In the genomic region with DNA sequence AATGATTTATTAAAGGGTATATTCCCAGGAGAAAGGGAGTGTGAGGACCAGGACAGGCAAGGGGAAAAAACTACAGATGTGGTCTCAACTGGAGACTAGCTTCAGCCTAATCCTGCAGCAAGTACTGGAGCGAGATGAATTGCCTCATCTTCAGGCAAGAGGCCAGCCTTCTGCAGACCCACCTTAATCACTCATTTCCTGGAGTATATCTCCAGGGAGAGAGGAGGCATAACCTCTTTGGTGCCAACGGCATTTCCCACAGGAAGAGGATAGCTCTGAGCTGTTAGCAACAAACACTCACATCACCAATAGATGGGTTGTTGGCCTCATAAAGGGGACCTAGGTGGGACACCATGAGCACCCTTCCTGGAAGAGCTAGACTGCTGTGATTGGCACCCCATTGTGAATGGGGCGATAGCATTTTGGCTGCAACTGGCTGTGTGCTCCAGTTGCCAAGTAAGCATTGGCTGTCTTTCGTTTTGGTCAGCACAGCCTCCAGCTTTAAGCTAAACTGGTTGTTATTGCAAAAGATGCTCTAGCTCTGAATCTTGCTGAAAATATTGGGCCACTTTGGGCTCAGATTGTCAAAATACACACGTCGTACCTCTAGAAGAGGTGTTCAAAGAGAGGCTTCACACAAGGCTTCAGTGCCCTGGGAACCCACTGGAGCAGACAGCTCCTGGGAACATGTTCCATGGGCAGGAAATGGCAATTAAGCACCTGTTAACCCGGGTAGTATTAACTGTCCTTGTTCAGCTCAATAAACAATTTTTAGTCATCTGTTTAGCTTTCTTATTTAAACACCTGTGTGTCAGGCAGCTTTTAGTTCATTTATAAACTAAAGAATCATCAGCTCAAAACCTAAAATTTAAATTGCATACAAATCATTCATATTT, we compare ENCODE assay signal across 15 cellular contexts.
DNase-seq lines count a peak whose midpoint lies in the region; ATAC-seq, FAIRE-seq and TF ChIP-seq lines count a peak whose summit lies in the region.
"Had no signal": no experiment of that assay in that cellular context is flagged by ENCODE, and none has a peak within 500 bp of the region (broad histone marks: within the 10 kb centered on the region; RNA-seq: fewer than 3 reads in every experiment).

No MANE protein-coding gene starts in this region.

- no peak overlapping the region for H2BK5ac ChIP-seq in H1 (ENCODE audit: low read depth, low read length)

- no peaks in the 10 kb centered on the region for H3K27me3 ChIP-seq in H1 (replicated peaks in 1 of 4; ENCODE audit: control insufficient read depth in 3 of 4, extremely low read depth in 1 of 4, insufficient read depth in 3 of 4, low read length in 3 of 4)
- H3K27me3 ChIP-seq: spleen had no signal

- H4K91ac ChIP-seq in H1 (replicated peaks; ENCODE audit: insufficient read length, low read length), result no peak overlapping the region

- H3K4me3 ChIP-seq in H1 (ENCODE audit: extremely low read depth in 1 of 4, insufficient read depth in 2 of 4, low read depth in 3 of 4, low read length in 4 of 4), result no peak overlapping the region
- H3K4me3 ChIP-seq: coronary artery, spleen had no signal

- H3K9me3 ChIP-seq in H1 (ENCODE audit: insufficient read depth in 2 of 2, low read depth in 1 of 2, low read length in 1 of 2), result no peaks in the 10 kb centered on the region

- TF ChIP-seq POLR2A in H1 (IDR thresholded peaks at IDR 0.05; ENCODE audit: control extremely low read depth in 1 of 2, low read depth in 2 of 2, low read length in 2 of 2), result no peak

- no peaks in the 10 kb centered on the region for H3K36me3 ChIP-seq in H1 (ENCODE audit: control insufficient read depth in 2 of 4, insufficient read depth in 4 of 4, low read length in 3 of 4)
- H3K36me3 ChIP-seq: spleen had no signal

- H4K8ac ChIP-seq in H1 (ENCODE audit: extremely low read depth, insufficient read depth, low read length), result peak overlapping the region; percentile 35; the same call in 1 of the 2 replicates

- H3K27ac ChIP-seq in H1 (ENCODE audit: low read depth, low read length), result no peak overlapping the region
- H3K27ac ChIP-seq: coronary artery, KMS-11, spleen had no signal

- no peak overlapping the region for H4K5ac ChIP-seq in H1 (ENCODE audit: insufficient read length, low read depth, low read length)

- H3K18ac ChIP-seq in H1 (ENCODE audit: extremely low read depth, low read length), result no peak overlapping the region

- TF ChIP-seq CTCF in H1 (IDR thresholded peaks at IDR 0.05; ENCODE audit: control extremely low read depth in 1 of 3, insufficient read depth in 1 of 3, low read depth in 1 of 3, low read length in 3 of 3), result no peak

- no peak overlapping the region for H3K23ac ChIP-seq in H1 (ENCODE audit: insufficient read length)

- H3K9ac ChIP-seq in H1 (replicated peaks in 1 of 4; ENCODE audit: extremely low read depth in 1 of 4, low read depth in 3 of 4, low read length in 3 of 4), result no peak overlapping the region
- H3K9ac ChIP-seq: KMS-11 had no signal

- TF ChIP-seq EP300 in H1 (IDR thresholded peaks at IDR 0.05; ENCODE audit: borderline replicate concordance in 1 of 2, low read depth in 2 of 2, low read length in 2 of 2), result no peak

- H3K14ac ChIP-seq in H1 (ENCODE audit: insufficient read length), result no peak overlapping the region

- no peaks in the 10 kb centered on the region for H3K79me1 ChIP-seq in H1 (ENCODE audit: low read depth, low read length)

- TF ChIP-seq RAD21 in H1 (IDR thresholded peaks at IDR 0.05 in 1 of 2, conservative IDR thresholded peaks at IDR 0.05 in 1 of 2; ENCODE audit: low read depth in 2 of 2, low read length in 2 of 2), result no peak

- no peak overlapping the region for H2BK12ac ChIP-seq in H1 (ENCODE audit: low read depth, low read length)

- ATAC-seq in left cardiac atrium, result peak; percentile 27 to 94
- ATAC-seq in GM18907 (IDR thresholded peaks at IDR 0.05; ENCODE audit: unreplicated experiment), result no peak
- ATAC-seq: activated T-cell treated with anti-CD3 and anti-CD28 coated beads, Interleukin-2, amount 50 U/mL, for 72 hours had no signal

- intact Hi-C loops in left cardiac atrium (cut with DNase I) (no loop called here), cardiac septum (cut with DNase I) (no loop called here)

- CTCF ChIA-PET in H1 (lab: Charles Lee; ENCODE audit: partially characterized antibody), result interaction anchor here (0.9 to 1.1 kb wide), 3 partner anchors 37 to 107 kb away, joined by 3 to 4 read pairs (median 3); no protein-coding TSS in a partner anchor

- no peak overlapping the region for H3K4me2 ChIP-seq in H1 (ENCODE audit: insufficient read depth in 1 of 2, low read depth in 2 of 2, low read length in 2 of 2)
- H3K4me2 ChIP-seq: KMS-11 had no signal

- DNase-seq in left cardiac atrium (peak; percentile 61), cardiac septum (ENCODE audit: low spot score) (no peak), NCI-H2196 (lab: John Stamatoyannopoulos, UW; ENCODE audit: unreplicated experiment) (peak; percentile 35), H1 (ENCODE audit: low read depth in 1 of 2, low spot score in 2 of 2) (no peak), occipital lobe (lab: John Stamatoyannopoulos, UW) (no peak), amniotic stem cell (lab: John Stamatoyannopoulos, UW) (no peak)
- no peak for DNase-seq in activated T-cell treated with anti-CD3 and anti-CD28 coated beads, Interleukin-2, amount 50 U/mL, for 1 hour
- DNase-seq: activated CD4-positive, alpha-beta T cell treated with anti-CD3 and anti-CD28 coated beads for 48 hours; activated T-cell treated with anti-CD3 and anti-CD28 coated beads, Interleukin-2, amount 50 U/mL, for 72 hours; H7; spleen; substantia nigra had no signal

- FAIRE-seq in H1 (lab: Jason Lieb, UNC), result no peak

- POLR2A ChIA-PET in H1 (lab: Charles Lee; ENCODE audit: partially characterized antibody), result no interaction called here

- H2AFZ ChIP-seq in H1 (ENCODE audit: low read length), result no peak overlapping the region

- no peak overlapping the region for H3K4ac ChIP-seq in H1 (replicated peaks; ENCODE audit: insufficient read length, low read depth, low read length)

- H2BK20ac ChIP-seq in H1 (ENCODE audit: low read length), result no peak overlapping the region

- 84% methylated on average over 7 of the region's 7 CpGs; no CpG with 5 or more reads in 1 of the 2 experiments for WGBS in H1 (ENCODE audit: extremely low coverage in 1 of 2, insufficient coverage in 1 of 2, insufficient read length in 1 of 2, insufficient replicate concordance in 2 of 2, low coverage in 1 of 2, low lambda C conversion rate in 2 of 2, missing lambda C conversion rate in 1 of 2), 2 experiments

- H2BK120ac ChIP-seq in H1 (replicated peaks; ENCODE audit: low read depth, low read length), result no peak overlapping the region

- no peaks in the 10 kb centered on the region for H3K4me1 ChIP-seq in H1 (replicated peaks in 1 of 4; ENCODE audit: control insufficient read depth in 3 of 4, insufficient read depth in 4 of 4, low read length in 3 of 4)

- no peaks in the 10 kb centered on the region for H4K20me1 ChIP-seq in H1 (replicated peaks in 1 of 2; ENCODE audit: control insufficient read depth in 1 of 2, insufficient read depth in 2 of 2, low read length in 2 of 2)

- no peak overlapping the region for H2BK15ac ChIP-seq in H1 (ENCODE audit: low read length)

- no peak overlapping the region for H2AK5ac ChIP-seq in H1 (ENCODE audit: low read depth, low read length)

- H3K79me2 ChIP-seq in H1 (ENCODE audit: control insufficient read depth in 1 of 2, insufficient read depth in 2 of 2, low read length in 2 of 2), result no peaks in the 10 kb centered on the region

- H3K23me2 ChIP-seq in H1 (ENCODE audit: low read depth, low read length), result no peaks in the 10 kb centered on the region

- H3K56ac ChIP-seq in H1 (replicated peaks; ENCODE audit: insufficient read length, low read depth, low read length), result no peak overlapping the region

TF ChIP-seq in H1, 55 proteins besides CTCF, POLR2A, EP300 and RAD21:
- no peak for TF ChIP-seq MAFK (IDR thresholded peaks at IDR 0.05; ENCODE audit: low read depth, low read length)
- TF ChIP-seq SP2 (IDR thresholded peaks at IDR 0.05; ENCODE audit: low read length), result no peak
- TF ChIP-seq TEAD4 (IDR thresholded peaks at IDR 0.05; ENCODE audit: low read depth, low read length), result no peak
- TF ChIP-seq CBX5 (IDR thresholded peaks at IDR 0.05; ENCODE audit: low read depth, low read length), result no peak
- TF ChIP-seq GABPA (IDR thresholded peaks at IDR 0.05; ENCODE audit: borderline replicate concordance, insufficient read depth, low read length), result no peak
- no peak for TF ChIP-seq SIX5 (IDR thresholded peaks at IDR 0.05; ENCODE audit: low read depth, low read length)
- no peak for TF ChIP-seq CHD2 (IDR thresholded peaks at IDR 0.05; ENCODE audit: low read length)
- no peak for TF ChIP-seq BRCA1 (IDR thresholded peaks at IDR 0.05; ENCODE audit: low read depth, low read length)
- no peak for TF ChIP-seq JUND (IDR thresholded peaks at IDR 0.05; ENCODE audit: low read length)
- TF ChIP-seq, protein P1, sequence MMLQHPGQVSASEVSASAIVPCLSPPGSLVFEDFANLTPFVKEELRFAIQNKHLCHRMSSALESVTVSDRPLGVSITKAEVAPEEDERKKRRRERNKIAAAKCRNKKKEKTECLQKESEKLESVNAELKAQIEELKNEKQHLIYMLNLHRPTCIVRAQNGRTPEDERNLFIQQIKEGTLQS (IDR thresholded peaks at IDR 0.05; ENCODE audit: insufficient read depth, low read depth, low read length), result no peak
- no peak for TF ChIP-seq SIRT6 (IDR thresholded peaks at IDR 0.05; ENCODE audit: low read length)
- TF ChIP-seq, protein P2, sequence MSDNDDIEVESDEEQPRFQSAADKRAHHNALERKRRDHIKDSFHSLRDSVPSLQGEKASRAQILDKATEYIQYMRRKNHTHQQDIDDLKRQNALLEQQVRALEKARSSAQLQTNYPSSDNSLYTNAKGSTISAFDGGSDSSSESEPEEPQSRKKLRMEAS (IDR thresholded peaks at IDR 0.05), result no peak
- no peak for TF ChIP-seq KDM5A (IDR thresholded peaks at IDR 0.05; ENCODE audit: low read length)
- no peak for TF ChIP-seq ASH2L (IDR thresholded peaks at IDR 0.05; ENCODE audit: low read length)
- no peak for TF ChIP-seq SP4 (IDR thresholded peaks at IDR 0.05; ENCODE audit: low read length)
- no peak for TF ChIP-seq CHD1 (IDR thresholded peaks at IDR 0.05; ENCODE audit: low read depth, low read length)
- no peak for TF ChIP-seq PHF8 (conservative IDR thresholded peaks at IDR 0.05; ENCODE audit: low read depth, low read length)
- no peak for TF ChIP-seq KDM4A (IDR thresholded peaks at IDR 0.05; ENCODE audit: low read depth, low read length, severe bottlenecking)
- TF ChIP-seq GTF2F1 (IDR thresholded peaks at IDR 0.05; ENCODE audit: borderline replicate concordance, low read depth, low read length), result no peak
- TF ChIP-seq, protein P3, sequence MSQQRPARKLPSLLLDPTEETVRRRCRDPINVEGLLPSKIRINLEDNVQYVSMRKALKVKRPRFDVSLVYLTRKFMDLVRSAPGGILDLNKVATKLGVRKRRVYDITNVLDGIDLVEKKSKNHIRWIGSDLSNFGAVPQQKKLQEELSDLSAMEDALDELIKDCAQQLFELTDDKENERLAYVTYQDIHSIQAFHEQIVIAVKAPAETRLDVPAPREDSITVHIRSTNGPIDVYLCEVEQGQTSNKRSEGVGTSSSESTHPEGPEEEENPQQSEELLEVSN (IDR thresholded peaks at IDR 0.05), result no peak

Comparison
In these comparisons a context has a peak if more than half of its experiments do, and no peak if none do; other contexts are left out.
1. DNase-seq: peak in left cardiac atrium (single experiment) and NCI-H2196 (single experiment); none in cardiac septum (single experiment), H1 (0 of 2), occipital lobe (single experiment), activated T-cell treated with anti-CD3 and anti-CD28 coated beads, Interleukin-2, amount 50 U/mL, for 1 hour (single experiment) and amniotic stem cell (single experiment).